ENCODE assay signal across 13 cellular contexts in genomic region chr9:15697459-15697858, GRCh38.
DNase-seq lines count a peak whose midpoint lies in the region; ATAC-seq and TF ChIP-seq lines count a peak whose summit lies in the region.
"Had no signal": no experiment of that assay in that cellular context is flagged by ENCODE, and none has a peak within 500 bp of the region (broad histone marks: within the 10 kb centered on the region; RNA-seq: fewer than 3 reads in every experiment).

No MANE protein-coding gene starts in this region.

- H3K4ac ChIP-seq in neuronal stem cell (ENCODE audit: low read length): no peak overlapping the region

- intact Hi-C loops in activated CD8-positive, alpha-beta T cell treated with anti-CD3 and anti-CD28 coated beads for 36 hours (cut with micrococcal nuclease): no loop called here
- intact Hi-C loops in PC-9 (cut with micrococcal nuclease; ENCODE audit: unreplicated experiment): no loop called here

- H3K23ac ChIP-seq in neuronal stem cell (ENCODE audit: low read depth, low read length, poor library complexity): no peak overlapping the region

- H3K27ac ChIP-seq in PC-9 (no peak overlapping the region), epithelial cell of prostate (no peak overlapping the region), neuronal stem cell (replicated peaks; ENCODE audit: low read length) (no peak overlapping the region), upper lobe of left lung (no peak overlapping the region)
- H3K27ac ChIP-seq: BLaER1, gastroesophageal sphincter had no signal

- H2AK5ac ChIP-seq in neuronal stem cell (ENCODE audit: low read depth, low read length): no peak overlapping the region

- no peak overlapping the region for H3K9ac ChIP-seq in skeletal muscle satellite cell (ENCODE audit: low read depth, low read length)
- no peak overlapping the region for H3K9ac ChIP-seq in neuronal stem cell (ENCODE audit: low read depth, low read length, poor library complexity)
- H3K9ac ChIP-seq: BLaER1 had no signal

- no peaks in the 10 kb centered on the region for H3K9me3 ChIP-seq in PC-9 (ENCODE audit: insufficient read depth, low read depth)
- H3K9me3 ChIP-seq in skeletal muscle satellite cell (replicated peaks; ENCODE audit: low read length): no peaks in the 10 kb centered on the region
- peaks cover 0 to 5% of the 10 kb centered on the region in 2 donors for H3K9me3 ChIP-seq in neuronal stem cell (replicated peaks in 1 of 2; ENCODE audit: control insufficient read depth in 2 of 2, insufficient read depth in 1 of 2, low read depth in 1 of 2, low read length in 2 of 2)
- H3K9me3 ChIP-seq in upper lobe of left lung: no peaks in the 10 kb centered on the region
- H3K9me3 ChIP-seq: gastroesophageal sphincter had no signal

- no peak overlapping the region for H2BK12ac ChIP-seq in neuronal stem cell (ENCODE audit: low read length)

- no peak overlapping the region for H2BK15ac ChIP-seq in neuronal stem cell (ENCODE audit: low read length)

- no peak overlapping the region for H3K14ac ChIP-seq in neuronal stem cell (ENCODE audit: low read length)

- no peak overlapping the region for H4K8ac ChIP-seq in neuronal stem cell (ENCODE audit: low read depth, low read length)

- H4K20me1 ChIP-seq in PC-9 (ENCODE audit: insufficient read depth): no peaks in the 10 kb centered on the region
- H4K20me1 ChIP-seq: BLaER1 had no signal

- no peak overlapping the region for H2BK120ac ChIP-seq in neuronal stem cell (ENCODE audit: low read depth, low read length)

- H3K9me3 Mint-ChIP-seq in activated CD8-positive, alpha-beta T cell treated with anti-CD3 and anti-CD28 coated beads for 36 hours: peaks cover 2% of the 10 kb centered on the region
- no peaks in the 10 kb centered on the region for H3K9me3 Mint-ChIP-seq in activated CD8-positive, alpha-beta T cell treated with anti-CD3 and anti-CD28 coated beads, Interleukin-2, amount 10 ng/mL, durations not matched to agents 7 days and 5 days (ENCODE audit: insufficient read depth)

- H3K36me3 ChIP-seq in PC-9 (ENCODE audit: low read depth) (no peaks in the 10 kb centered on the region), skeletal muscle satellite cell (ENCODE audit: insufficient read depth, low read length) (no peaks in the 10 kb centered on the region), neuronal stem cell (replicated peaks in 1 of 2; ENCODE audit: control insufficient read depth in 2 of 2, insufficient read depth in 2 of 2, low read length in 2 of 2) (no peaks in the 10 kb centered on the region), upper lobe of left lung (no peaks in the 10 kb centered on the region)
- H3K36me3 ChIP-seq: BLaER1, gastroesophageal sphincter had no signal

- no peak for TF ChIP-seq CTCF in activated CD8-positive, alpha-beta T cell treated with anti-CD3 and anti-CD28 coated beads for 36 hours (IDR thresholded peaks at IDR 0.05)
- no peak for TF ChIP-seq CTCF in PC-9 (conservative IDR thresholded peaks at IDR 0.05)
- TF ChIP-seq CTCF in upper lobe of left lung (IDR thresholded peaks at IDR 0.05): no peak

- H3K4me1 ChIP-seq in PC-9 (replicated peaks; ENCODE audit: insufficient read depth) (peaks cover 10% of the 10 kb centered on the region), skeletal muscle satellite cell (ENCODE audit: control insufficient read depth, insufficient read depth, low read length) (peaks cover 11% of the 10 kb centered on the region), neuronal stem cell (ENCODE audit: control insufficient read depth in 2 of 2, insufficient read depth in 1 of 2, low read depth in 1 of 2, low read length in 2 of 2) (no peaks in the 10 kb centered on the region), upper lobe of left lung (no peaks in the 10 kb centered on the region)
- H3K4me1 ChIP-seq: BLaER1, gastroesophageal sphincter had no signal

- CTCF ChIA-PET in activated CD8-positive, alpha-beta T cell treated with anti-CD3 and anti-CD28 coated beads for 36 hours (lab: Charles Lee): no interaction called here
- CTCF ChIA-PET in activated CD8-positive, alpha-beta T cell treated with anti-CD3 and anti-CD28 coated beads, Interleukin-2, amount 10 ng/mL, durations not matched to agents 7 days and 5 days (lab: Charles Lee): no interaction called here
- CTCF ChIA-PET in PC-9 (lab: Charles Lee): interaction anchor here (0.7 kb wide), 1 partner anchor 820 kb away, joined by 4 read pairs; no protein-coding TSS in a partner anchor

- H3K27me3 Mint-ChIP-seq in activated CD8-positive, alpha-beta T cell treated with anti-CD3 and anti-CD28 coated beads for 36 hours: no peaks in the 10 kb centered on the region
- no peaks in the 10 kb centered on the region for H3K27me3 Mint-ChIP-seq in activated CD8-positive, alpha-beta T cell treated with anti-CD3 and anti-CD28 coated beads, Interleukin-2, amount 10 ng/mL, durations not matched to agents 7 days and 5 days (ENCODE audit: low read depth)

- H3K27me3 ChIP-seq in PC-9 (ENCODE audit: insufficient read depth, low read depth): no peaks in the 10 kb centered on the region
- no peaks in the 10 kb centered on the region for H3K27me3 ChIP-seq in skeletal muscle satellite cell (ENCODE audit: control insufficient read depth, insufficient read depth, low read length)
- no peaks in the 10 kb centered on the region for H3K27me3 ChIP-seq in neuronal stem cell (ENCODE audit: control insufficient read depth in 3 of 3, insufficient read depth in 3 of 3, low read depth in 1 of 3, low read length in 3 of 3)
- no peaks in the 10 kb centered on the region for H3K27me3 ChIP-seq in upper lobe of left lung
- H3K27me3 ChIP-seq: BLaER1, gastroesophageal sphincter had no signal

- peaks cover 7% of the 10 kb centered on the region for H3K36me3 Mint-ChIP-seq in activated CD8-positive, alpha-beta T cell treated with anti-CD3 and anti-CD28 coated beads for 36 hours (ENCODE audit: low read depth)
- no peaks in the 10 kb centered on the region for H3K36me3 Mint-ChIP-seq in activated CD8-positive, alpha-beta T cell treated with anti-CD3 and anti-CD28 coated beads, Interleukin-2, amount 10 ng/mL, durations not matched to agents 7 days and 5 days (ENCODE audit: low read depth)

- no CpG with 5 or more reads among the region's 2 CpGs for WGBS in neuronal stem cell (ENCODE audit: extremely low coverage in 2 of 2, insufficient read length in 2 of 2, insufficient replicate concordance in 1 of 2), 2 donors
- WGBS in upper lobe of left lung, 2 donors: 100% methylated on average over 2 of the region's 2 CpGs

- no peak overlapping the region for H3K4me3 Mint-ChIP-seq in activated CD8-positive, alpha-beta T cell treated with anti-CD3 and anti-CD28 coated beads for 36 hours
- no peak overlapping the region for H3K4me3 Mint-ChIP-seq in activated CD8-positive, alpha-beta T cell treated with anti-CD3 and anti-CD28 coated beads, Interleukin-2, amount 10 ng/mL, durations not matched to agents 7 days and 5 days

- no peak overlapping the region for H2AFZ ChIP-seq in PC-9
- no peak overlapping the region for H2AFZ ChIP-seq in neuronal stem cell (ENCODE audit: low read length)

- H2BK5ac ChIP-seq in neuronal stem cell (ENCODE audit: low read length): no peak overlapping the region

- no peaks in the 10 kb centered on the region for H3K79me1 ChIP-seq in neuronal stem cell (ENCODE audit: low read depth, low read length)

- no TSS peak for BruUV-seq in PC-9 (replicated peaks; lab: Mats Ljungman, UMichigan)

- TF ChIP-seq POLR2A in upper lobe of left lung (IDR thresholded peaks at IDR 0.05): no peak

- no peaks in the 10 kb centered on the region for H3K9me2 ChIP-seq in PC-9 (ENCODE audit: insufficient read depth)

- no peaks in the 10 kb centered on the region for H3K4me1 Mint-ChIP-seq in activated CD8-positive, alpha-beta T cell treated with anti-CD3 and anti-CD28 coated beads for 36 hours (ENCODE audit: low read depth)
- H3K4me1 Mint-ChIP-seq in activated CD8-positive, alpha-beta T cell treated with anti-CD3 and anti-CD28 coated beads, Interleukin-2, amount 10 ng/mL, durations not matched to agents 7 days and 5 days (ENCODE audit: low read depth): no peaks in the 10 kb centered on the region

- DNase-seq in activated CD8-positive, alpha-beta T cell treated with anti-CD3 and anti-CD28 coated beads for 36 hours: peak; percentile 21
- no peak for DNase-seq in activated CD8-positive, alpha-beta T cell treated with anti-CD3 and anti-CD28 coated beads, Interleukin-2, amount 10 ng/mL, durations not matched to agents 7 days and 5 days
- peak; percentile 16 to 45 for DNase-seq in PC-9
- DNase-seq in epithelial cell of prostate (ENCODE audit: low read depth, low spot score): peak; percentile 2
- DNase-seq in neuronal stem cell (ENCODE audit: low spot score): no peak
- no peak for DNase-seq in upper lobe of left lung
- DNase-seq: activated CD8-positive, alpha-beta memory T cell treated with anti-CD3 and anti-CD28 coated beads for 24 hours; aorta had no signal

- no peak overlapping the region for H3K4me3 ChIP-seq in PC-9
- H3K4me3 ChIP-seq in skeletal muscle satellite cell (ENCODE audit: low read length): no peak overlapping the region
- no peak overlapping the region for H3K4me3 ChIP-seq in neuronal stem cell (ENCODE audit: low read length in 2 of 2)
- H3K4me3 ChIP-seq in upper lobe of left lung: no peak overlapping the region
- H3K4me3 ChIP-seq: BLaER1, gastroesophageal sphincter had no signal

- no peak overlapping the region for H4K91ac ChIP-seq in neuronal stem cell (ENCODE audit: low read depth, low read length, poor library complexity)

- H3F3A ChIP-seq in PC-9 (ENCODE audit: insufficient read depth, low read depth): peaks cover 6% of the 10 kb centered on the region; the same call in 1 of the 2 replicates

- H3K4me2 ChIP-seq in PC-9: no peak overlapping the region
- H3K4me2 ChIP-seq in skeletal muscle satellite cell (ENCODE audit: low read length): peak overlapping the region; percentile 33
- H3K4me2 ChIP-seq in neuronal stem cell (ENCODE audit: insufficient read depth, low read length, poor library complexity, severe bottlenecking): no peak overlapping the region
- H3K4me2 ChIP-seq: BLaER1 had no signal

- H3K79me2 ChIP-seq in PC-9 (ENCODE audit: low read depth): no peaks in the 10 kb centered on the region

- no peak overlapping the region for H3K27ac Mint-ChIP-seq in activated CD8-positive, alpha-beta T cell treated with anti-CD3 and anti-CD28 coated beads for 36 hours
- no peak overlapping the region for H3K27ac Mint-ChIP-seq in activated CD8-positive, alpha-beta T cell treated with anti-CD3 and anti-CD28 coated beads, Interleukin-2, amount 10 ng/mL, durations not matched to agents 7 days and 5 days

- H3K18ac ChIP-seq in neuronal stem cell (ENCODE audit: low read length): no peak overlapping the region

- POLR2A ChIA-PET in activated CD8-positive, alpha-beta T cell treated with anti-CD3 and anti-CD28 coated beads for 36 hours (lab: Charles Lee): interaction anchor here (0.7 kb wide), 1 partner anchor 522 kb away, joined by 3 read pairs; no protein-coding TSS in a partner anchor
- POLR2A ChIA-PET in activated CD8-positive, alpha-beta T cell treated with anti-CD3 and anti-CD28 coated beads, Interleukin-2, amount 10 ng/mL, durations not matched to agents 7 days and 5 days (lab: Charles Lee): no interaction called here
- POLR2A ChIA-PET in PC-9 (lab: Charles Lee; ENCODE audit: unreplicated experiment): no interaction called here

- TF ChIP-seq EP300 in upper lobe of left lung (IDR thresholded peaks at IDR 0.05): no peak

- ATAC-seq in activated CD8-positive, alpha-beta T cell treated with anti-CD3 and anti-CD28 coated beads for 36 hours: no peak
- no peak for ATAC-seq in activated CD8-positive, alpha-beta T cell treated with anti-CD3 and anti-CD28 coated beads, Interleukin-2, amount 10 ng/mL, durations not matched to agents 7 days and 5 days
- ATAC-seq in HG03175 (IDR thresholded peaks at IDR 0.05; ENCODE audit: unreplicated experiment) (no peak), upper lobe of left lung (ENCODE audit: low FRiP score in 2 of 2) (no peak)
- ATAC-seq: gastroesophageal sphincter, right cardiac atrium had no signal

Comparison
In these comparisons a context has a peak if more than half of its experiments do, and no peak if none do; other contexts are left out.
1. DNase-seq: peak in activated CD8-positive, alpha-beta T cell treated with anti-CD3 and anti-CD28 coated beads for 36 hours (single experiment), PC-9 (2 of 2) and epithelial cell of prostate (single experiment); none in activated CD8-positive, alpha-beta T cell treated with anti-CD3 and anti-CD28 coated beads, Interleukin-2, amount 10 ng/mL, durations not matched to agents 7 days and 5 days (single experiment), neuronal stem cell (single experiment) and upper lobe of left lung (0 of 2).